ENCODE assay signal across 1 cellular context in the genomic region with DNA sequence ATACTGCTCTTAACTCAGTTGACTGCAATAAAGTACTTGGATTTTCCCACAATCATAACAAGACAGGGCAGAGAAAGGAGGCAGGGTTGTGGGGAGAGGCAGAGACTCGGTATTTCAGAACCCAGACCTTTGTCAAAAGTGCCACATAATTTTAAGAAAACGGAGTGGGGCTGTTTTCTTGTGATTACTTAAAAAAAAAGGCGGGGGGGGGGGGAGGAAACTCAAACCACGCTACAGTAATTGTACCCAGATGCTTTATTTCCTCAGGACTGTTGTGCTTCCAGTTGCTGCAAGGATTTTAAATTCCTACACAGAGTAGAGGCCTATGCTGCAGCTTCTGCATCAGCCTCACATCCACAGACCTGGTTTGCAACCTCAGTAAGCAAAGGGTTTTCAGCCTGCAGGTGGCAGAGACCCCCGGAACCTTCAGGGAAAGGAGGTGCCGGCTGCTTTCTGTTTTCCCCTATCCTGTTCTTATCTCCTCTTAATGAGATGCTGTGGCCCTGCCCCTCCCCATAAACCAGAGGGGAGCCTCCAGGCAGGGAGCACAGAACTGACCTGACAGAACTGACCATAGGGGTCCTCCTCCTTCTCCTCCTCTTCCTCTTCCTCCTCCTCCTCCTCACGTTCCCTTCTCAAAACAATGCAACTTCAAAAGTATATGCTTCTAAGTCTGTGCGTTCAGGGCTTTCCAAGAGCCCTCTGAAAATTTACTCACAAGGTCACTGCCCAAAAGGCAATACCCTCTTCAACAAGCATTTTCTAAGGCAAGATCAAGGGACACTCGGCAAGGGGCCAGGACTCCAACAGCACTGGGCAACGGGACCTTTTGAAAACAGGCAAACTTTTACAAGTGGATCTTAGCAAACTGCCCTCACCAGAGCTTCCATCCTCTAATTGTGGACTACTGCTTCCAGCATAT.
TF ChIP-seq lines count a peak whose summit lies in the region.

No MANE protein-coding gene starts in this region.

TF ChIP-seq in HEK293, 187 proteins besides CTCF, POLR2A, EP300 and RAD21 (continued from another document):
- TF ChIP-seq, protein P1, sequence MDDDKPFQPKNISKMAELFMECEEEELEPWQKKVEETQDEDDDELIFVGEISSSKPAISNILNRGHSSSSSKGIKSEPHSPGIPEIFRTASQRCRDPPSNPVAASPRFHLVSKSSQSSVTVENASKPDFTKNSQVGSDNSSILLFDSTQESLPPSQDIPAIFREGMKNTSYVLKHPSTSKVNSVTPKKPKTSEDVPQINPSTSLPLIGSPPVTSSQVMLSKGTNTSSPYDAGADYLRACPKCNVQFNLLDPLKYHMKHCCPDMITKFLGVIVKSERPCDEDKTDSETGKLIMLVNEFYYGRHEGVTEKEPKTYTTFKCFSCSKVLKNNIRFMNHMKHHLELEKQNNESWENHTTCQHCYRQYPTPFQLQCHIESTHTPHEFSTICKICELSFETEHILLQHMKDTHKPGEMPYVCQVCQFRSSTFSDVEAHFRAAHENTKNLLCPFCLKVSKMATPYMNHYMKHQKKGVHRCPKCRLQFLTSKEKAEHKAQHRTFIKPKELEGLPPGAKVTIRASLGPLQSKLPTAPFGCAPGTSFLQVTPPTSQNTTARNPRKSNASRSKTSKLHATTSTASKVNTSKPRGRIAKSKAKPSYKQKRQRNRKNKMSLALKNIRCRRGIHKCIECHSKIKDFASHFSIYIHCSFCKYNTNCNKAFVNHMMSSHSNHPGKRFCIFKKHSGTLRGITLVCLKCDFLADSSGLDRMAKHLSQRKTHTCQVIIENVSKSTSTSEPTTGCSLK (tag by site-specific recombination; IDR thresholded peaks at IDR 0.05) = no peak
- TF ChIP-seq, protein P2, sequence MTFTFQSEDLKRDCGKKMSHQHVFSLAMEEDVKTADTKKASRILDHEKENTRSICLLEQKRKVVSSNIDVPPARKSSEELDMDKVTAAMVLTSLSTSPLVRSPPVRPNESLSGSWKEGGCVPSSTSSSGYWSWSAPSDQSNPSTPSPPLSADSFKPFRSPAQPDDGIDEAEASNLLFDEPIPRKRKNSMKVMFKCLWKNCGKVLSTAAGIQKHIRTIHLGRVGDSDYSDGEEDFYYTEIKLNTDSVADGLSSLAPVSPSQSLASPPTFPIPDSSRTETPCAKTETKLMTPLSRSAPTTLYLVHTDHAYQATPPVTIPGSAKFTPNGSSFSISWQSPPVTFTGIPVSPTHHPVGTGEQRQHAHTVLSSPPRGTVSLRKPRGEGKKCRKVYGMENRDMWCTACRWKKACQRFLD (tag by site-specific recombination; IDR thresholded peaks at IDR 0.05) = no peak
- peak; percentile 70 for TF ChIP-seq ZIC2 (tag by site-specific recombination; IDR thresholded peaks at IDR 0.05)
- no peak for TF ChIP-seq ZNF560 (tag by site-specific recombination; IDR thresholded peaks at IDR 0.05; ENCODE audit: borderline replicate concordance)
- TF ChIP-seq, protein P3, sequence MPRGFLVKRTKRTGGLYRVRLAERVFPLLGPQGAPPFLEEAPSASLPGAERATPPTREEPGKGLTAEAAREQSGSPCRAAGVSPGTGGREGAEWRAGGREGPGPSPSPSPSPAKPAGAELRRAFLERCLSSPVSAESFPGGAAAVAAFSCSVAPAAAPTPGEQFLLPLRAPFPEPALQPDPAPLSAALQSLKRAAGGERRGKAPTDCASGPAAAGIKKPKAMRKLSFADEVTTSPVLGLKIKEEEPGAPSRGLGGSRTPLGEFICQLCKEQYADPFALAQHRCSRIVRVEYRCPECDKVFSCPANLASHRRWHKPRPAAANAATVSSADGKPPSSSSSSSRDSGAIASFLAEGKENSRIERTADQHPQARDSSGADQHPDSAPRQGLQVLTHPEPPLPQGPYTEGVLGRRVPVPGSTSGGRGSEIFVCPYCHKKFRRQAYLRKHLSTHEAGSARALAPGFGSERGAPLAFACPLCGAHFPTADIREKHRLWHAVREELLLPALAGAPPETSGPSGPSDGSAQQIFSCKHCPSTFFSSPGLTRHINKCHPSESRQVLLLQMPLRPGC (tag by site-specific recombination; IDR thresholded peaks at IDR 0.05) = no peak
- TF ChIP-seq ZNF266 (tag by site-specific recombination; IDR thresholded peaks at IDR 0.05; ENCODE audit: low read depth) = no peak
- TF ChIP-seq ZFP69B (tag by site-specific recombination; IDR thresholded peaks at IDR 0.05) = no peak
- no peak for TF ChIP-seq ZBTB1 (tag by site-specific recombination; IDR thresholded peaks at IDR 0.05)
- TF ChIP-seq ZNF311 (tag by site-specific recombination; IDR thresholded peaks at IDR 0.05; ENCODE audit: borderline replicate concordance) = no peak
- no peak for TF ChIP-seq ZNF555 (tag by site-specific recombination; conservative IDR thresholded peaks at IDR 0.05)
- TF ChIP-seq SCRT2 (tag by site-specific recombination; IDR thresholded peaks at IDR 0.05) = no peak
- TF ChIP-seq, protein P4, sequence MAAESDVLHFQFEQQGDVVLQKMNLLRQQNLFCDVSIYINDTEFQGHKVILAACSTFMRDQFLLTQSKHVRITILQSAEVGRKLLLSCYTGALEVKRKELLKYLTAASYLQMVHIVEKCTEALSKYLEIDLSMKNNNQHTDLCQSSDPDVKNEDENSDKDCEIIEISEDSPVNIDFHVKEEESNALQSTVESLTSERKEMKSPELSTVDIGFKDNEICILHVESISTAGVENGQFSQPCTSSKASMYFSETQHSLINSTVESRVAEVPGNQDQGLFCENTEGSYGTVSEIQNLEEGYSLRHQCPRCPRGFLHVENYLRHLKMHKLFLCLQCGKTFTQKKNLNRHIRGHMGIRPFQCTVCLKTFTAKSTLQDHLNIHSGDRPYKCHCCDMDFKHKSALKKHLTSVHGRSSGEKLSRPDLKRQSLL (tag by site-specific recombination; IDR thresholded peaks at IDR 0.05) = no peak
- no peak for TF ChIP-seq ZNF514 (tag by site-specific recombination; IDR thresholded peaks at IDR 0.05)
- TF ChIP-seq ZXDB (tag by site-specific recombination; IDR thresholded peaks at IDR 0.05) = no peak
- no peak for TF ChIP-seq ZNF274 (IDR thresholded peaks at IDR 0.05; ENCODE audit: low read length)
- no peak for TF ChIP-seq ZNF274 (tag by site-specific recombination; IDR thresholded peaks at IDR 0.05; ENCODE audit: borderline replicate concordance)
- no peak for TF ChIP-seq ZSCAN16 (tag by site-specific recombination; IDR thresholded peaks at IDR 0.05)
